In the genomic region with DNA sequence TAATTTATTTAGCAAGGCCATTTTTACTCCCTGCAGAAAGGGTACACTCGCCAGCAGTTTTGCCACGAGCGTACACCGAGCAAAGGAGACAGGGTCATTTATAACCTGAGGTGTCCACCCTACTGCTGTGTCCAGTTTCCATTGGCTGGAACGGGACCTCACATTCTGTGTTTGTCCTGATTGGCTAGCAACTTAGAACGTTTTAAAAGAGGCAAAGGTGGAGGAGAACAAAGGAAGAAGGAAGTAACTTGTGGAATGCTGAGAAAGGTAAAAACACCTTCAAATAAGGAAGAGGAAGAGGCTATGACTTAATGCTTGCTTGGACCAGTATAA, we compare ENCODE assay signal across 8 cellular contexts. TPM values are rescaled to one million over a fixed set of nuclear protein-coding genes. Genes with fewer than 3 reads are reported as not detected.
DNase-seq lines count a peak whose midpoint lies in the region; ATAC-seq and TF ChIP-seq lines count a peak whose summit lies in the region.
"Not testable (repeated sequence)": the region's sequence is repeated elsewhere in the genome, so short reads cannot be mapped to it uniquely, and the experiment has no call there.

No MANE protein-coding gene starts in this region.

- POLR2A ChIA-PET in CD4-positive, alpha-beta memory T cell (lab: Charles Lee; ENCODE audit: partially characterized antibody) = interaction anchor here (0.7 to 3.8 kb wide), 21 partner anchors 8 to 534 kb away, joined by 3 to 50 read pairs (median 5); a partner anchor contains a TSS
- POLR2A ChIA-PET in HCT116 (lab: Charles Lee) = interaction anchor here (0.7 to 4.2 kb wide), 7 partner anchors 9 to 238 kb away, joined by 3 to 60 read pairs (median 8); a partner anchor contains a TSS
- POLR2A ChIA-PET in activated CD4-positive, alpha-beta T cell treated with anti-CD3 and anti-CD28 coated beads for 36 hours (lab: Charles Lee) = not testable (repeated sequence)

- not testable (repeated sequence) for H3K9me3 ChIP-seq in CD4-positive, alpha-beta memory T cell (ENCODE audit: control insufficient read depth in 1 of 2, low read length in 2 of 2); HCT116 (ENCODE audit: control insufficient read depth in 1 of 2, insufficient read depth in 1 of 2, low read depth in 1 of 2, low read length in 2 of 2); breast epithelium; heart right ventricle; stomach smooth muscle (ENCODE audit: control insufficient read depth in 2 of 2, low read length in 2 of 2)

- H3K4me3 ChIP-seq in CD4-positive, alpha-beta memory T cell (ENCODE audit: low read length in 2 of 2) = peak overlapping the region; percentile 63 to 69
- H3K4me3 ChIP-seq in HCT116 (replicated peaks in 1 of 2; ENCODE audit: low read depth in 1 of 2, low read length in 2 of 2) = peak overlapping the region; percentile 59 to 60
- H3K4me3 ChIP-seq in breast epithelium = peak overlapping the region; percentile 69 to 95 (median 81)
- peak overlapping the region; percentile 63 to 90 (median 78) for H3K4me3 ChIP-seq in heart right ventricle
- H3K4me3 ChIP-seq in stomach smooth muscle (ENCODE audit: low read length in 2 of 2) = peak overlapping the region; percentile 47 to 89

- RAD21 ChIA-PET in HCT116 (lab: Charles Lee; ENCODE audit: low non-redundant PET in 1 of 2, low total read pairs in 2 of 2, uncharacterized antibody in 2 of 2, unreplicated experiment in 2 of 2) = not testable (repeated sequence)

- 0 out of 2 replicates have a peak, but pooled peaks have one; percentile 1 for TF ChIP-seq RAD21 in HCT116 (IDR thresholded peaks at IDR 0.05; ENCODE audit: low read depth)

- intact Hi-C loops in CD4-positive, alpha-beta memory T cell (cut with micrococcal nuclease) = loop anchor here (1.0 to 5.0 kb wide), 5 partner anchors 31 to 458 kb away; a partner anchor contains a TSS
- intact Hi-C loops in HCT116 (cut with micrococcal nuclease) = loop anchor here (2.0 to 5.0 kb wide), 3 partner anchors 25 to 345 kb away; no protein-coding TSS in a partner anchor
- intact Hi-C loops in activated CD4-positive, alpha-beta T cell treated with anti-CD3 and anti-CD28 coated beads for 36 hours (cut with DNase I, micrococcal nuclease) = loop anchor here (1.0 to 10.0 kb wide), 14 partner anchors 163 to 1430 kb away; a partner anchor contains a TSS
- intact Hi-C loops in breast epithelium (cut with DNase I; ENCODE audit: low total_unique reads) = not testable (repeated sequence)
- intact Hi-C loops in heart right ventricle (cut with DNase I) = loop anchor here in 2 of 10 donors (5.0 kb wide), 3 partner anchors 165 to 275 kb away; a partner anchor contains a TSS
- intact Hi-C loops in natural killer cell (cut with micrococcal nuclease) = loop anchor here (10.0 kb wide), 1 partner anchor 597 kb away; no protein-coding TSS in a partner anchor

- not testable (repeated sequence) for DNase-seq in CD4-positive, alpha-beta memory T cell; activated CD4-positive, alpha-beta T cell treated with anti-CD3 and anti-CD28 coated beads for 36 hours; natural killer cell
- peak; percentile 83 for DNase-seq in HCT116 (ENCODE audit: low read depth, low spot score)
- peak; percentile 73 for DNase-seq in NCI-H748 (lab: John Stamatoyannopoulos, UW; ENCODE audit: unreplicated experiment)
- DNase-seq in breast epithelium (ENCODE audit: low spot score in 2 of 2) = peak in 1 of 2 donors; percentile 58
- DNase-seq in heart right ventricle = peak in 1 of 2 donors; percentile 19

- BruUV-seq in HCT116 (replicated peaks; lab: Mats Ljungman, UMichigan) = not testable (repeated sequence)

- H3K9ac ChIP-seq in HCT116 (ENCODE audit: low read length) = peak overlapping the region; percentile 97
- peak overlapping the region in 1 of 2 donors; percentile 92 for H3K9ac ChIP-seq in stomach smooth muscle (ENCODE audit: low read length in 2 of 2)

- TF ChIP-seq CTCF in HCT116 (IDR thresholded peaks at IDR 0.05 in 2 of 3, conservative IDR thresholded peaks at IDR 0.05 in 1 of 3; ENCODE audit: borderline replicate concordance in 1 of 3, insufficient read depth in 1 of 3, low read depth in 2 of 3, low read length in 2 of 3); breast epithelium (IDR thresholded peaks at IDR 0.05); heart right ventricle (IDR thresholded peaks at IDR 0.05); natural killer cell (IDR thresholded peaks at IDR 0.05): not testable (repeated sequence)

- H3K4me2 ChIP-seq in HCT116 (ENCODE audit: low read length) = peak overlapping the region; percentile 78

- CTCF ChIA-PET in CD4-positive, alpha-beta memory T cell (lab: Charles Lee; ENCODE audit: partially characterized antibody) = interaction anchor here (3.1 kb wide), 1 partner anchor 32 kb away, joined by 8 read pairs; no protein-coding TSS in a partner anchor
- CTCF ChIA-PET in HCT116 (lab: Charles Lee) = interaction anchor here (1.1 to 1.2 kb wide), 2 partner anchors 26 to 348 kb away, joined by 3 to 6 read pairs; a partner anchor contains a TSS
- CTCF ChIA-PET in activated CD4-positive, alpha-beta T cell treated with anti-CD3 and anti-CD28 coated beads for 36 hours (lab: Charles Lee) = not testable (repeated sequence)

- not testable (repeated sequence) for H4K20me1 ChIP-seq in HCT116 (ENCODE audit: insufficient read depth)

- peak overlapping the region; percentile 89 to 98 (median 95) for H3K27ac Mint-ChIP-seq in CD4-positive, alpha-beta memory T cell
- H3K27ac Mint-ChIP-seq in activated CD4-positive, alpha-beta T cell treated with anti-CD3 and anti-CD28 coated beads for 36 hours = peak overlapping the region; percentile 98
- peak overlapping the region; percentile 96 to 97 for H3K27ac Mint-ChIP-seq in natural killer cell

- H2AFZ ChIP-seq in HCT116 (ENCODE audit: low read depth, low read length, poor library complexity, severe bottlenecking) = not testable (repeated sequence)

- ATAC-seq in HCT116 (peak; percentile 47), heart right ventricle (peak in 4 of 8 donors; percentile 15 to 46 (median 18))
- not testable (repeated sequence) for ATAC-seq in activated CD4-positive, alpha-beta T cell treated with anti-CD3 and anti-CD28 coated beads for 36 hours; natural killer cell

- WGBS in heart right ventricle, 2 donors = 1 to 5% methylated on average over 6 of the region's 6 CpGs

- not testable (repeated sequence) for H3K27me3 ChIP-seq in CD4-positive, alpha-beta memory T cell (ENCODE audit: insufficient read depth, low read length); HCT116 (ENCODE audit: insufficient read depth, low read length); breast epithelium; heart right ventricle; stomach smooth muscle (ENCODE audit: control insufficient read depth in 1 of 2, insufficient read depth in 2 of 2, low read length in 2 of 2)

- peaks cover 20 to 41% (median 30%) of the 10 kb centered on the region in 4 donors for H3K4me1 Mint-ChIP-seq in CD4-positive, alpha-beta memory T cell
- H3K4me1 Mint-ChIP-seq in activated CD4-positive, alpha-beta T cell treated with anti-CD3 and anti-CD28 coated beads for 36 hours = peaks cover 16% of the 10 kb centered on the region
- peaks cover 19 to 24% of the 10 kb centered on the region in 2 donors for H3K4me1 Mint-ChIP-seq in natural killer cell

- peak overlapping the region; percentile 94 for H3K27ac ChIP-seq in CD4-positive, alpha-beta memory T cell (ENCODE audit: low read depth, low read length)
- peak overlapping the region; percentile 100 for H3K27ac ChIP-seq in HCT116 (ENCODE audit: low read depth, low read length)
- peak overlapping the region; percentile 100 for H3K27ac ChIP-seq in breast epithelium
- peak overlapping the region in 9 of 10 donors; percentile 91 to 99 (median 98) for H3K27ac ChIP-seq in heart right ventricle
- peak overlapping the region; percentile 99 for H3K27ac ChIP-seq in stomach smooth muscle (ENCODE audit: low read length)

- not testable (repeated sequence) for H3K36me3 ChIP-seq in CD4-positive, alpha-beta memory T cell (ENCODE audit: insufficient read depth, low read length); breast epithelium; heart right ventricle; stomach smooth muscle (ENCODE audit: control insufficient read depth in 2 of 2, insufficient read depth in 2 of 2, low read length in 2 of 2)
- peaks cover 0 to 24% of the 10 kb centered on the region in 2 experiments; a peak in 1 of 4 replicates for H3K36me3 ChIP-seq in HCT116 (ENCODE audit: control insufficient read depth in 1 of 2, insufficient read depth in 2 of 2, low read length in 2 of 2)

- not testable (repeated sequence) for H3K27me3 Mint-ChIP-seq in CD4-positive, alpha-beta memory T cell; activated CD4-positive, alpha-beta T cell treated with anti-CD3 and anti-CD28 coated beads for 36 hours; natural killer cell (ENCODE audit: low read depth in 2 of 2)

- H3K4me3 Mint-ChIP-seq in CD4-positive, alpha-beta memory T cell = peak overlapping the region; percentile 89 to 99 (median 94)
- peak overlapping the region; percentile 85 for H3K4me3 Mint-ChIP-seq in activated CD4-positive, alpha-beta T cell treated with anti-CD3 and anti-CD28 coated beads for 36 hours
- H3K4me3 Mint-ChIP-seq in natural killer cell = peak overlapping the region; percentile 97

- H3K79me2 ChIP-seq in HCT116 (ENCODE audit: insufficient read depth, low read length) = peaks cover 24% of the 10 kb centered on the region

- not testable (repeated sequence) for H3K9me3 Mint-ChIP-seq in CD4-positive, alpha-beta memory T cell; activated CD4-positive, alpha-beta T cell treated with anti-CD3 and anti-CD28 coated beads for 36 hours (ENCODE audit: low read depth); natural killer cell

- peaks cover 34% of the 10 kb centered on the region for H3K4me1 ChIP-seq in CD4-positive, alpha-beta memory T cell (ENCODE audit: insufficient read depth, low read length)
- H3K4me1 ChIP-seq in HCT116 (ENCODE audit: control insufficient read depth in 1 of 2, insufficient read depth in 2 of 2, low read length in 2 of 2) = peaks cover 47 to 90% of the 10 kb centered on the region in 2 experiments
- not testable (repeated sequence) for H3K4me1 ChIP-seq in breast epithelium; stomach smooth muscle (ENCODE audit: control insufficient read depth, insufficient read depth, low read length)
- peaks cover 0 to 20% (median 7%) of the 10 kb centered on the region in 9 donors for H3K4me1 ChIP-seq in heart right ventricle

- not testable (repeated sequence) for H3K9me2 ChIP-seq in HCT116 (ENCODE audit: insufficient read depth)

- H3K36me3 Mint-ChIP-seq in CD4-positive, alpha-beta memory T cell; activated CD4-positive, alpha-beta T cell treated with anti-CD3 and anti-CD28 coated beads for 36 hours (ENCODE audit: low read depth); natural killer cell: not testable (repeated sequence)

- TF ChIP-seq POLR2A in HCT116 (IDR thresholded peaks at IDR 0.05; ENCODE audit: borderline replicate concordance, extremely low read depth, insufficient read depth, insufficient read length); breast epithelium (IDR thresholded peaks at IDR 0.05): not testable (repeated sequence)

RNA-seq across cellular contexts. Expression of a gene that starts 21.9 kb away (rescaled TPM):
- total RNA-seq in CD4-positive, alpha-beta memory T cell = not detected
- not detected for polyA plus RNA-seq in CD4-positive, alpha-beta memory T cell
- 0.17 TPM for total RNA-seq in HCT116 (2021; ENCODE audit: unreplicated experiment)
- 0.42 and 0.52 TPM in 2 replicates for polyA plus RNA-seq in HCT116 (2012)
- not detected for total RNA-seq in activated CD4-positive, alpha-beta T cell treated with anti-CD3 and anti-CD28 coated beads for 36 hours
- total RNA-seq in breast epithelium = not detected
- not detected for total RNA-seq in heart right ventricle
- polyA plus RNA-seq in heart right ventricle = not detected
- under 1 TPM in 2 of 3 donors, not detected in 1; 0.08 to 0.12 TPM for total RNA-seq in natural killer cell

RNA-seq across cellular contexts. Expression of a gene that starts 49.9 kb away (rescaled TPM):
- not detected for total RNA-seq in CD4-positive, alpha-beta memory T cell
- polyA plus RNA-seq in CD4-positive, alpha-beta memory T cell = not detected
- total RNA-seq in HCT116 (2021; ENCODE audit: unreplicated experiment) = not detected
- not detected in 2 replicates for polyA plus RNA-seq in HCT116 (2012)
- total RNA-seq in activated CD4-positive, alpha-beta T cell treated with anti-CD3 and anti-CD28 coated beads for 36 hours = not detected
- not detected for total RNA-seq in breast epithelium
- total RNA-seq in heart right ventricle = not detected
- not detected for polyA plus RNA-seq in heart right ventricle
- total RNA-seq in natural killer cell = not detected
